ENCODE assay signal across 1 cellular context in the genomic region with DNA sequence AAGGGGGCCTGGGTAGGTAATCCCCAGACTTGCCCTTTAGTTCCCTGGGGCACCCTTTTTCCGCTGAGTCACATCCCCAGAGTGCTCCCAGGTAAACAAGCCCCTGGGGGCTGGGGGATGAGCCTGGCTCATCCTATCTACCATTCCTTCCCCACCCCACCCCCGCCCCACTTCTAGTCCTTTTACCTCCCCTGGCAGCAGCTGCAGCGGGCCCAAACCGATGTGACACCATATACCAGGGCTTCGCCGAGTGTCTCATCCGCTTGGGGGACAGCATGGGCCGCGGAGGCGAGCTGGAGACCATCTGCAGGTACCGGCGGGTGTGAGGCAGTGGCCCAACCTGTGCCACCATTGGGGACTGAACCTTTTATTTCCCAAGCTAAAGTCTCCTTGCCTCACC.
TF ChIP-seq lines count a peak whose summit lies in the region.

No MANE protein-coding gene starts in this region.

TF ChIP-seq in H1, 55 proteins besides CTCF, POLR2A, EP300 and RAD21:
- TF ChIP-seq SUZ12 (IDR thresholded peaks at IDR 0.05; ENCODE audit: low read length) (no peak), TEAD4 (IDR thresholded peaks at IDR 0.05; ENCODE audit: low read depth, low read length) (no peak), SAP30 (IDR thresholded peaks at IDR 0.05; ENCODE audit: insufficient read depth, insufficient replicate concordance, low read length) (no peak), TBP (IDR thresholded peaks at IDR 0.05; ENCODE audit: low read depth, low read length) (no peak), MAFK (IDR thresholded peaks at IDR 0.05; ENCODE audit: low read depth, low read length) (peak; percentile 50; the same call in 1 of the 2 replicates), BACH1 (IDR thresholded peaks at IDR 0.05; ENCODE audit: low read length) (peak; percentile 79), RNF2 (IDR thresholded peaks at IDR 0.05; ENCODE audit: borderline replicate concordance, low read depth, low read length, missing control alignments, poor library complexity, severe bottlenecking) (no peak), JUN (IDR thresholded peaks at IDR 0.05; ENCODE audit: low read depth, low read length) (no peak), YY1 (IDR thresholded peaks at IDR 0.05; ENCODE audit: low read depth, low read length) (no peak)
TF ChIP-seq in H1: peak in this region for 2.
